ENCODE assay signal across 1 cellular context in the genomic region with DNA sequence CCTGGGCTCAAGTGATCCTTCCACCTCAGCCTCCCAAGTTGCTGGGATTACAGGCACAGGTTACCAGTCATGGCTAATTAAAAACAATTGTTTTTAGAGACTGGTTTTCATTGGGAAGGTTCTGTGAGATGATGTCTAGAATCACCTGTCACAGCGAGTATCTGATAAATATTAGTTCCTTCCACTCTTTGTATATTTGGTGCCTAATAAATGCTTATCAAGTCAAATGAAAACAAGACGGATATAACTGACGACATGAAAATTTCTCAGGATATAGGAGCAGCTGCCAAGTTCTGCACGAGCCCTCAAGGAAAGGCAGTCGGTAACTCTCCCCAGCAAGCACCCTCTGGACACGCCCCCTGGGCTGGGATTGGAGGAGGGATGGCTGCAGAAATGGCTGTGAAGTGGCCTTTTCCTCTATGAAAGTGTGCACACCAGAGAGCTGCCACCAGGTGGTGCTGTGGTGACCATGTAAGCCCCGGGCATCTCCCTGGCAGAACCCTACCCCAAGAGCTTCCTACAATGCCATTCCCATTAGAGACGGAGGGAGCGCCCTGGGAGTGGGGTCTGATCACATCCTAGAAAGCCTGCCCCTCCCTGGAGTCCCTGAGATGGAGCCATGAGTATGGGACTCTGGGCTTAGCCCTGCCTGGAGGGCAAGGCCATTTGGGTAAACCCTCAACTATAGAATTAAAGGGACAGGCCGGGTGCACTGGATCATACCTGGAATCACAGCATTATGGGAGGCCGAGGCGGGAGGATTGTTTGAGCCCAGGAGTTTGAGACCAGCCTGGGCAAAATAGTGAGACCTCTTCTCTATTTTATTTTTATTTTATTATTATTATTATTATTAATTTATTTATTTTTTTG.
A peak's percentile ranks its signal among the peaks of the same experiment; 100 is the strongest.
TF ChIP-seq lines count a peak whose summit lies in the region.

No MANE protein-coding gene starts in this region.

TF ChIP-seq in H1, 55 proteins besides CTCF, POLR2A, EP300 and RAD21 (continued from another document):
- TF ChIP-seq SIN3A (conservative IDR thresholded peaks at IDR 0.05 in 1 of 2, IDR thresholded peaks at IDR 0.05 in 1 of 2; ENCODE audit: low read depth in 1 of 2, low read length in 2 of 2), result peak in 1 of 2 experiments; percentile 48; a peak in 1 of 4 replicates
- TF ChIP-seq TBP (IDR thresholded peaks at IDR 0.05; ENCODE audit: low read depth, low read length), result peak; percentile 45; the same call in 1 of the 2 replicates
- TF ChIP-seq TCF12 (IDR thresholded peaks at IDR 0.05; ENCODE audit: low read depth, low read length), result no peak
- TF ChIP-seq CHD1 (IDR thresholded peaks at IDR 0.05; ENCODE audit: low read depth, low read length), result no peak
- TF ChIP-seq FOSL1 (IDR thresholded peaks at IDR 0.05; ENCODE audit: insufficient read depth, low read depth, low read length), result no peak
- TF ChIP-seq TEAD4 (IDR thresholded peaks at IDR 0.05; ENCODE audit: low read depth, low read length), result no peak
- TF ChIP-seq CREB1 (IDR thresholded peaks at IDR 0.05), result peak; percentile 59; the same call in 1 of the 2 replicates
- no peak for TF ChIP-seq EZH2 (IDR thresholded peaks at IDR 0.05; ENCODE audit: low read depth, low read length, severe bottlenecking)
- no peak for TF ChIP-seq CHD2 (IDR thresholded peaks at IDR 0.05; ENCODE audit: low read length)
- peak; percentile 80 for TF ChIP-seq SP1 (IDR thresholded peaks at IDR 0.05; ENCODE audit: low read depth, low read length)
- peak; percentile 36; the same call in 1 of the 2 replicates for TF ChIP-seq GABPA (IDR thresholded peaks at IDR 0.05; ENCODE audit: borderline replicate concordance, insufficient read depth, low read length)
- no peak for TF ChIP-seq KDM4A (IDR thresholded peaks at IDR 0.05; ENCODE audit: low read depth, low read length, severe bottlenecking)
- TF ChIP-seq MAX (IDR thresholded peaks at IDR 0.05), result 0 out of 2 replicates have a peak, but pooled peaks have one; percentile 36
- TF ChIP-seq TAF7 (optimal IDR thresholded peaks at IDR 0.05; ENCODE audit: borderline replicate concordance, low read depth, low read length), result no peak
- no peak for TF ChIP-seq SUZ12 (IDR thresholded peaks at IDR 0.05; ENCODE audit: low read length)
- TF ChIP-seq RXRA (IDR thresholded peaks at IDR 0.05; ENCODE audit: insufficient read depth, low read depth, low read length), result no peak
- TF ChIP-seq, protein P1, sequence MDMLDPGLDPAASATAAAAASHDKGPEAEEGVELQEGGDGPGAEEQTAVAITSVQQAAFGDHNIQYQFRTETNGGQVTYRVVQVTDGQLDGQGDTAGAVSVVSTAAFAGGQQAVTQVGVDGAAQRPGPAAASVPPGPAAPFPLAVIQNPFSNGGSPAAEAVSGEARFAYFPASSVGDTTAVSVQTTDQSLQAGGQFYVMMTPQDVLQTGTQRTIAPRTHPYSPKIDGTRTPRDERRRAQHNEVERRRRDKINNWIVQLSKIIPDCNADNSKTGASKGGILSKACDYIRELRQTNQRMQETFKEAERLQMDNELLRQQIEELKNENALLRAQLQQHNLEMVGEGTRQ (IDR thresholded peaks at IDR 0.05; ENCODE audit: low read length), result no peak
- peak; percentile 85 for TF ChIP-seq CTBP2 (IDR thresholded peaks at IDR 0.05; ENCODE audit: borderline replicate concordance, insufficient read depth, insufficient read length, low read length)
- no peak for TF ChIP-seq JUN (IDR thresholded peaks at IDR 0.05; ENCODE audit: low read depth, low read length)
- no peak for TF ChIP-seq CEBPB (IDR thresholded peaks at IDR 0.05; ENCODE audit: low read depth, low read length)
